ENCODE assay signal across 1 cellular context in the genomic region with DNA sequence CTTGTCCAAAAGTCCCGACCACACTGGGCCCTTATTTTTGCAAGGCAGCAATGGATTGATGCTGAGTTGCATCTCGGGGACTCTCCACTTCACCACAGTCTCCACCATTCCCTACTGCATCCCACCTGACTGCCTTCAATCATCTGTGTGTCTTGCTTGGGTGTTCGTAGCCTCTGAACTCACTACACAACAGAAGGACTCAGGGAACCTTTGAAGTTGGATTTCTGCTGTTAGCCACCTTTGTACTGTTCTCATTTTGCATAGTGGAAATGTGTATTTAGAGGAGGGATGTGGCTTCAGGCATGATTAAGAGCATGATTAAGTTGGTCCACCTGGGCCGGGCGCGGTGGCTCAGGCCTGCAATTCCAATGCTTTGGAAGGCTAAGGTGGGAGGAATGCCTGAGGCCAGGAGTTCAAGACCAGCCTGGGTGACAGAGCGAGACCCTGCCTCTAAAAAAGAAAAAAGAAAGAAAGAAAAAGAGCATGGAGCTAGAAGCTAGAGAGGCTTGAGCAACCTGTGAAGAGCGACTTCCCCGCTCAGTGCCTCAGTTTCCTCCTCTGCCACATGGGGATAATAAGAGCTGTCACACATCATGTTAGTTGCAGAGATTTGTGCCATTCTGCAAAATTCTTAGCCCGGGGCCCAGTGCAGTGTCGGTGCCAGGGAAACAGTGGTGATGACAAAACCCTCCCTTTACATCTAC.
A peak's percentile ranks its signal among the peaks of the same experiment; 100 is the strongest.
TF ChIP-seq lines count a peak whose summit lies in the region.

No MANE protein-coding gene starts in this region.

TF ChIP-seq in HepG2, 621 proteins besides CTCF, POLR2A, EP300 and RAD21 (continued from another document and continues in another):
- TF ChIP-seq, protein P1, sequence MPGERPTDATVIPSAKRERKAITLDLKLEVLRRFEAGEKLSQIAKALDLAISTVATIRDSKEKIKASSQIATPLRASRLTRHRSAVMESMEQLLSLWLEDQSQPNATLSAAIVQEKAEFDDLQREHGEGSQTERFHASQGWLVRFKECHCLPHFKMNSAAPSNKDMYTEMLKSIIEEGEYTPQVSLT (CRISPR knock-in tag; IDR thresholded peaks at IDR 0.05; ENCODE audit: borderline replicate concordance, low read depth), result 0 out of 2 replicates have a peak, but pooled peaks have one; percentile 10
- TF ChIP-seq ZNF101 (CRISPR knock-in tag; IDR thresholded peaks at IDR 0.05; ENCODE audit: borderline replicate concordance, low read depth) (0 out of 2 replicates have a peak, but pooled peaks have one; percentile 51), TMF1 (CRISPR knock-in tag; IDR thresholded peaks at IDR 0.05; ENCODE audit: low read depth) (peak; percentile 83; the same call in 1 of the 2 replicates), ZNF460 (CRISPR knock-in tag; IDR thresholded peaks at IDR 0.05; ENCODE audit: borderline replicate concordance) (no peak; the same call in 1 of the 2 replicates), HOXA3 (CRISPR knock-in tag; IDR thresholded peaks at IDR 0.05) (peak; percentile 87), ZBTB7A (CRISPR knock-in tag; IDR thresholded peaks at IDR 0.05) (peak; percentile 91; the same call in 1 of the 2 replicates), ZNF256 (CRISPR knock-in tag; conservative IDR thresholded peaks at IDR 0.05) (0 out of 2 replicates have a peak, but pooled peaks have one; percentile 44), NBN (conservative IDR thresholded peaks at IDR 0.05) (no peak), NFKBIZ (CRISPR knock-in tag; IDR thresholded peaks at IDR 0.05) (peak; percentile 79; the same call in 1 of the 2 replicates), SIN3B (IDR thresholded peaks at IDR 0.05; ENCODE audit: low read length) (no peak), HMG20A (CRISPR knock-in tag; IDR thresholded peaks at IDR 0.05; ENCODE audit: borderline replicate concordance) (peak; percentile 76; the same call in 1 of the 2 replicates), NFRKB (IDR thresholded peaks at IDR 0.05) (no peak), SMC3 (IDR thresholded peaks at IDR 0.05; ENCODE audit: low read length) (peak; percentile 23; the same call in 1 of the 2 replicates), ZC3H4 (CRISPR knock-in tag; IDR thresholded peaks at IDR 0.05; ENCODE audit: borderline replicate concordance) (no peak), DR1 (CRISPR knock-in tag; IDR thresholded peaks at IDR 0.05) (no peak), KDM4B (CRISPR knock-in tag; IDR thresholded peaks at IDR 0.05) (peak; percentile 72), MEF2D (CRISPR knock-in tag; IDR thresholded peaks at IDR 0.05) (peak; percentile 74; the same call in 1 of the 2 replicates), TAF15 (IDR thresholded peaks at IDR 0.05; ENCODE audit: low read depth, low read length, poor library complexity, severe bottlenecking) (no peak), FOXM1 (CRISPR knock-in tag; IDR thresholded peaks at IDR 0.05) (no peak), ESRRA (CRISPR knock-in tag; IDR thresholded peaks at IDR 0.05; ENCODE audit: low read depth) (peak; percentile 86)
- TF ChIP-seq, protein P2, sequence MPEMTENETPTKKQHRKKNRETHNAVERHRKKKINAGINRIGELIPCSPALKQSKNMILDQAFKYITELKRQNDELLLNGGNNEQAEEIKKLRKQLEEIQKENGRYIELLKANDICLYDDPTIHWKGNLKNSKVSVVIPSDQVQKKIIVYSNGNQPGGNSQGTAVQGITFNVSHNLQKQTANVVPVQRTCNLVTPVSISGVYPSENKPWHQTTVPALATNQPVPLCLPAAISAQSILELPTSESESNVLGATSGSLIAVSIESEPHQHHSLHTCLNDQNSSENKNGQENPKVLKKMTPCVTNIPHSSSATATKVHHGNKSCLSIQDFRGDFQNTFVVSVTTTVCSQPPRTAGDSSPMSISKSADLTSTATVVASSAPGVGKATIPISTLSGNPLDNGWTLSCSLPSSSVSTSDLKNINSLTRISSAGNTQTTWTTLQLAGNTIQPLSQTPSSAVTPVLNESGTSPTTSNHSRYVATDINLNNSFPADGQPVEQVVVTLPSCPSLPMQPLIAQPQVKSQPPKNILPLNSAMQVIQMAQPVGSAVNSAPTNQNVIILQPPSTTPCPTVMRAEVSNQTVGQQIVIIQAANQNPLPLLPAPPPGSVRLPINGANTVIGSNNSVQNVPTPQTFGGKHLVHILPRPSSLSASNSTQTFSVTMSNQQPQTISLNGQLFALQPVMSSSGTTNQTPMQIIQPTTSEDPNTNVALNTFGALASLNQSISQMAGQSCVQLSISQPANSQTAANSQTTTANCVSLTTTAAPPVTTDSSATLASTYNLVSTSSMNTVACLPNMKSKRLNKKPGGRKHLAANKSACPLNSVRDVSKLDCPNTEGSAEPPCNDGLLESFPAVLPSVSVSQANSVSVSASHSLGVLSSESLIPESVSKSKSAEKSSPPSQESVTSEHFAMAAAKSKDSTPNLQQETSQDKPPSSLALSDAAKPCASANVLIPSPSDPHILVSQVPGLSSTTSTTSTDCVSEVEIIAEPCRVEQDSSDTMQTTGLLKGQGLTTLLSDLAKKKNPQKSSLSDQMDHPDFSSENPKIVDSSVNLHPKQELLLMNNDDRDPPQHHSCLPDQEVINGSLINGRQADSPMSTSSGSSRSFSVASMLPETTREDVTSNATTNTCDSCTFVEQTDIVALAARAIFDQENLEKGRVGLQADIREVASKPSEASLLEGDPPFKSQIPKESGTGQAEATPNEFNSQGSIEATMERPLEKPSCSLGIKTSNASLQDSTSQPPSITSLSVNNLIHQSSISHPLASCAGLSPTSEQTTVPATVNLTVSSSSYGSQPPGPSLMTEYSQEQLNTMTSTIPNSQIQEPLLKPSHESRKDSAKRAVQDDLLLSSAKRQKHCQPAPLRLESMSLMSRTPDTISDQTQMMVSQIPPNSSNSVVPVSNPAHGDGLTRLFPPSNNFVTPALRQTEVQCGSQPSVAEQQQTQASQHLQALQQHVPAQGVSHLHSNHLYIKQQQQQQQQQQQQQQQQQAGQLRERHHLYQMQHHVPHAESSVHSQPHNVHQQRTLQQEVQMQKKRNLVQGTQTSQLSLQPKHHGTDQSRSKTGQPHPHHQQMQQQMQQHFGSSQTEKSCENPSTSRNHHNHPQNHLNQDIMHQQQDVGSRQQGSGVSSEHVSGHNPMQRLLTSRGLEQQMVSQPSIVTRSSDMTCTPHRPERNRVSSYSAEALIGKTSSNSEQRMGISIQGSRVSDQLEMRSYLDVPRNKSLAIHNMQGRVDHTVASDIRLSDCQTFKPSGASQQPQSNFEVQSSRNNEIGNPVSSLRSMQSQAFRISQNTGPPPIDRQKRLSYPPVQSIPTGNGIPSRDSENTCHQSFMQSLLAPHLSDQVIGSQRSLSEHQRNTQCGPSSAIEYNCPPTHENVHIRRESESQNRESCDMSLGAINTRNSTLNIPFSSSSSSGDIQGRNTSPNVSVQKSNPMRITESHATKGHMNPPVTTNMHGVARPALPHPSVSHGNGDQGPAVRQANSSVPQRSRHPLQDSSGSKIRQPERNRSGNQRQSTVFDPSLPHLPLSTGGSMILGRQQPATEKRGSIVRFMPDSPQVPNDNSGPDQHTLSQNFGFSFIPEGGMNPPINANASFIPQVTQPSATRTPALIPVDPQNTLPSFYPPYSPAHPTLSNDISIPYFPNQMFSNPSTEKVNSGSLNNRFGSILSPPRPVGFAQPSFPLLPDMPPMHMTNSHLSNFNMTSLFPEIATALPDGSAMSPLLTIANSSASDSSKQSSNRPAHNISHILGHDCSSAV (CRISPR knock-in tag; IDR thresholded peaks at IDR 0.05; ENCODE audit: borderline replicate concordance), result no peak
- TF ChIP-seq, protein P3, sequence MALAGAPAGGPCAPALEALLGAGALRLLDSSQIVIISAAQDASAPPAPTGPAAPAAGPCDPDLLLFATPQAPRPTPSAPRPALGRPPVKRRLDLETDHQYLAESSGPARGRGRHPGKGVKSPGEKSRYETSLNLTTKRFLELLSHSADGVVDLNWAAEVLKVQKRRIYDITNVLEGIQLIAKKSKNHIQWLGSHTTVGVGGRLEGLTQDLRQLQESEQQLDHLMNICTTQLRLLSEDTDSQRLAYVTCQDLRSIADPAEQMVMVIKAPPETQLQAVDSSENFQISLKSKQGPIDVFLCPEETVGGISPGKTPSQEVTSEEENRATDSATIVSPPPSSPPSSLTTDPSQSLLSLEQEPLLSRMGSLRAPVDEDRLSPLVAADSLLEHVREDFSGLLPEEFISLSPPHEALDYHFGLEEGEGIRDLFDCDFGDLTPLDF (CRISPR knock-in tag; IDR thresholded peaks at IDR 0.05), result 0 out of 2 replicates have a peak, but pooled peaks have one; percentile 50
- TF ChIP-seq, protein P4, sequence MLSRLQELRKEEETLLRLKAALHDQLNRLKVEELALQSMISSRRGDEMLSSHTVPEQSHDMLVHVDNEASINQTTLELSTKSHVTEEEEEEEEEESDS (CRISPR knock-in tag; IDR thresholded peaks at IDR 0.05; ENCODE audit: borderline replicate concordance), result no peak
- TF ChIP-seq, protein P5, sequence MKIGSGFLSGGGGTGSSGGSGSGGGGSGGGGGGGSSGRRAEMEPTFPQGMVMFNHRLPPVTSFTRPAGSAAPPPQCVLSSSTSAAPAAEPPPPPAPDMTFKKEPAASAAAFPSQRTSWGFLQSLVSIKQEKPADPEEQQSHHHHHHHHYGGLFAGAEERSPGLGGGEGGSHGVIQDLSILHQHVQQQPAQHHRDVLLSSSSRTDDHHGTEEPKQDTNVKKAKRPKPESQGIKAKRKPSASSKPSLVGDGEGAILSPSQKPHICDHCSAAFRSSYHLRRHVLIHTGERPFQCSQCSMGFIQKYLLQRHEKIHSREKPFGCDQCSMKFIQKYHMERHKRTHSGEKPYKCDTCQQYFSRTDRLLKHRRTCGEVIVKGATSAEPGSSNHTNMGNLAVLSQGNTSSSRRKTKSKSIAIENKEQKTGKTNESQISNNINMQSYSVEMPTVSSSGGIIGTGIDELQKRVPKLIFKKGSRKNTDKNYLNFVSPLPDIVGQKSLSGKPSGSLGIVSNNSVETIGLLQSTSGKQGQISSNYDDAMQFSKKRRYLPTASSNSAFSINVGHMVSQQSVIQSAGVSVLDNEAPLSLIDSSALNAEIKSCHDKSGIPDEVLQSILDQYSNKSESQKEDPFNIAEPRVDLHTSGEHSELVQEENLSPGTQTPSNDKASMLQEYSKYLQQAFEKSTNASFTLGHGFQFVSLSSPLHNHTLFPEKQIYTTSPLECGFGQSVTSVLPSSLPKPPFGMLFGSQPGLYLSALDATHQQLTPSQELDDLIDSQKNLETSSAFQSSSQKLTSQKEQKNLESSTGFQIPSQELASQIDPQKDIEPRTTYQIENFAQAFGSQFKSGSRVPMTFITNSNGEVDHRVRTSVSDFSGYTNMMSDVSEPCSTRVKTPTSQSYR (CRISPR knock-in tag; IDR thresholded peaks at IDR 0.05; ENCODE audit: borderline replicate concordance), result peak; percentile 68; the same call in 1 of the 2 replicates
- TF ChIP-seq, protein P6, sequence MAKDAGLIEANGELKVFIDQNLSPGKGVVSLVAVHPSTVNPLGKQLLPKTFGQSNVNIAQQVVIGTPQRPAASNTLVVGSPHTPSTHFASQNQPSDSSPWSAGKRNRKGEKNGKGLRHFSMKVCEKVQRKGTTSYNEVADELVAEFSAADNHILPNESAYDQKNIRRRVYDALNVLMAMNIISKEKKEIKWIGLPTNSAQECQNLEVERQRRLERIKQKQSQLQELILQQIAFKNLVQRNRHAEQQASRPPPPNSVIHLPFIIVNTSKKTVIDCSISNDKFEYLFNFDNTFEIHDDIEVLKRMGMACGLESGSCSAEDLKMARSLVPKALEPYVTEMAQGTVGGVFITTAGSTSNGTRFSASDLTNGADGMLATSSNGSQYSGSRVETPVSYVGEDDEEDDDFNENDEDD (CRISPR knock-in tag; IDR thresholded peaks at IDR 0.05; ENCODE audit: borderline replicate concordance), result no peak; the same call in 1 of the 2 replicates
- TF ChIP-seq, protein P7, sequence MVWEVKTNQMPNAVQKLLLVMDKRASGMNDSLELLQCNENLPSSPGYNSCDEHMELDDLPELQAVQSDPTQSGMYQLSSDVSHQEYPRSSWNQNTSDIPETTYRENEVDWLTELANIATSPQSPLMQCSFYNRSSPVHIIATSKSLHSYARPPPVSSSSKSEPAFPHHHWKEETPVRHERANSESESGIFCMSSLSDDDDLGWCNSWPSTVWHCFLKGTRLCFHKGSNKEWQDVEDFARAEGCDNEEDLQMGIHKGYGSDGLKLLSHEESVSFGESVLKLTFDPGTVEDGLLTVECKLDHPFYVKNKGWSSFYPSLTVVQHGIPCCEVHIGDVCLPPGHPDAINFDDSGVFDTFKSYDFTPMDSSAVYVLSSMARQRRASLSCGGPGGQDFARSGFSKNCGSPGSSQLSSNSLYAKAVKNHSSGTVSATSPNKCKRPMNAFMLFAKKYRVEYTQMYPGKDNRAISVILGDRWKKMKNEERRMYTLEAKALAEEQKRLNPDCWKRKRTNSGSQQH (CRISPR knock-in tag; IDR thresholded peaks at IDR 0.05; ENCODE audit: low read depth), result no peak
- TF ChIP-seq, protein P8, sequence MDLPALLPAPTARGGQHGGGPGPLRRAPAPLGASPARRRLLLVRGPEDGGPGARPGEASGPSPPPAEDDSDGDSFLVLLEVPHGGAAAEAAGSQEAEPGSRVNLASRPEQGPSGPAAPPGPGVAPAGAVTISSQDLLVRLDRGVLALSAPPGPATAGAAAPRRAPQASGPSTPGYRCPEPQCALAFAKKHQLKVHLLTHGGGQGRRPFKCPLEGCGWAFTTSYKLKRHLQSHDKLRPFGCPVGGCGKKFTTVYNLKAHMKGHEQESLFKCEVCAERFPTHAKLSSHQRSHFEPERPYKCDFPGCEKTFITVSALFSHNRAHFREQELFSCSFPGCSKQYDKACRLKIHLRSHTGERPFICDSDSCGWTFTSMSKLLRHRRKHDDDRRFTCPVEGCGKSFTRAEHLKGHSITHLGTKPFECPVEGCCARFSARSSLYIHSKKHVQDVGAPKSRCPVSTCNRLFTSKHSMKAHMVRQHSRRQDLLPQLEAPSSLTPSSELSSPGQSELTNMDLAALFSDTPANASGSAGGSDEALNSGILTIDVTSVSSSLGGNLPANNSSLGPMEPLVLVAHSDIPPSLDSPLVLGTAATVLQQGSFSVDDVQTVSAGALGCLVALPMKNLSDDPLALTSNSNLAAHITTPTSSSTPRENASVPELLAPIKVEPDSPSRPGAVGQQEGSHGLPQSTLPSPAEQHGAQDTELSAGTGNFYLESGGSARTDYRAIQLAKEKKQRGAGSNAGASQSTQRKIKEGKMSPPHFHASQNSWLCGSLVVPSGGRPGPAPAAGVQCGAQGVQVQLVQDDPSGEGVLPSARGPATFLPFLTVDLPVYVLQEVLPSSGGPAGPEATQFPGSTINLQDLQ (CRISPR knock-in tag; IDR thresholded peaks at IDR 0.05), result peak; percentile 64; the same call in 1 of the 2 replicates
- TF ChIP-seq, protein P9, sequence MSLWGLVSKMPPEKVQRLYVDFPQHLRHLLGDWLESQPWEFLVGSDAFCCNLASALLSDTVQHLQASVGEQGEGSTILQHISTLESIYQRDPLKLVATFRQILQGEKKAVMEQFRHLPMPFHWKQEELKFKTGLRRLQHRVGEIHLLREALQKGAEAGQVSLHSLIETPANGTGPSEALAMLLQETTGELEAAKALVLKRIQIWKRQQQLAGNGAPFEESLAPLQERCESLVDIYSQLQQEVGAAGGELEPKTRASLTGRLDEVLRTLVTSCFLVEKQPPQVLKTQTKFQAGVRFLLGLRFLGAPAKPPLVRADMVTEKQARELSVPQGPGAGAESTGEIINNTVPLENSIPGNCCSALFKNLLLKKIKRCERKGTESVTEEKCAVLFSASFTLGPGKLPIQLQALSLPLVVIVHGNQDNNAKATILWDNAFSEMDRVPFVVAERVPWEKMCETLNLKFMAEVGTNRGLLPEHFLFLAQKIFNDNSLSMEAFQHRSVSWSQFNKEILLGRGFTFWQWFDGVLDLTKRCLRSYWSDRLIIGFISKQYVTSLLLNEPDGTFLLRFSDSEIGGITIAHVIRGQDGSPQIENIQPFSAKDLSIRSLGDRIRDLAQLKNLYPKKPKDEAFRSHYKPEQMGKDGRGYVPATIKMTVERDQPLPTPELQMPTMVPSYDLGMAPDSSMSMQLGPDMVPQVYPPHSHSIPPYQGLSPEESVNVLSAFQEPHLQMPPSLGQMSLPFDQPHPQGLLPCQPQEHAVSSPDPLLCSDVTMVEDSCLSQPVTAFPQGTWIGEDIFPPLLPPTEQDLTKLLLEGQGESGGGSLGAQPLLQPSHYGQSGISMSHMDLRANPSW (CRISPR knock-in tag; IDR thresholded peaks at IDR 0.05; ENCODE audit: borderline replicate concordance), result no peak
